In genomic region chr1:30260318-30260717, GRCh38 we compare ENCODE assay signal across 24 cellular contexts.
DNase-seq lines count a peak whose midpoint lies in the region; ATAC-seq, FAIRE-seq and TF ChIP-seq lines count a peak whose summit lies in the region.
"Had no signal": no experiment of that assay in that cellular context is flagged by ENCODE, and none has a peak within 500 bp of the region (broad histone marks: within the 10 kb centered on the region; RNA-seq: fewer than 3 reads in every experiment).

No MANE protein-coding gene starts in this region.

- H2BK120ac ChIP-seq in neuronal stem cell (ENCODE audit: low read depth, low read length): no peak overlapping the region

- H3K4me1 ChIP-seq in neuronal stem cell (ENCODE audit: control insufficient read depth in 2 of 2, insufficient read depth in 1 of 2, low read depth in 1 of 2, low read length in 2 of 2) (peaks cover 0 to 3% of the 10 kb centered on the region in 2 donors), MM.1S (ENCODE audit: low read length) (no peaks in the 10 kb centered on the region)
- H3K4me1 ChIP-seq: BE2C had no signal

- H3K36me3 ChIP-seq in bronchial epithelial cell (ENCODE audit: control insufficient read depth, insufficient read depth, low read length) (no peaks in the 10 kb centered on the region), neuronal stem cell (replicated peaks in 1 of 2; ENCODE audit: control insufficient read depth in 2 of 2, insufficient read depth in 2 of 2, low read length in 2 of 2) (no peaks in the 10 kb centered on the region), MM.1S (replicated peaks; ENCODE audit: insufficient read depth, low read length) (no peaks in the 10 kb centered on the region)
- H3K36me3 ChIP-seq: BE2C; BLaER1 treated with 17β-estradiol and CSF1 and Interleukin-3, amounts not matched to agents 10 nM and 100 nM had no signal

- TF ChIP-seq POLR2A in GM12892 (IDR thresholded peaks at IDR 0.05; ENCODE audit: low read depth, low read length): no peak

- H4K20me1 ChIP-seq in MM.1S (ENCODE audit: insufficient read depth, low read length): no peaks in the 10 kb centered on the region

- no peak overlapping the region for H4K8ac ChIP-seq in neuronal stem cell (ENCODE audit: low read depth, low read length)

- intact Hi-C loops in cardiac septum (cut with DNase I) (no loop called here), Right ventricle myocardium inferior (cut with DNase I) (no loop called here)

- no peak overlapping the region for H2AK5ac ChIP-seq in neuronal stem cell (ENCODE audit: low read depth, low read length)

- H3K4me3 ChIP-seq in bronchial epithelial cell (ENCODE audit: low read depth, low read length): no peak overlapping the region
- H3K4me3 ChIP-seq in neuronal stem cell (ENCODE audit: low read length in 2 of 2): no peak overlapping the region
- H3K4me3 ChIP-seq in MM.1S (ENCODE audit: low read length): no peak overlapping the region
- H3K4me3 ChIP-seq: BLaER1 treated with 17β-estradiol and CSF1 and Interleukin-3, amounts not matched to agents 10 nM and 100 nM; GM23248 had no signal

- H3K27me3 ChIP-seq in bronchial epithelial cell (ENCODE audit: control insufficient read depth, insufficient read depth, low read length): no peaks in the 10 kb centered on the region
- H3K27me3 ChIP-seq in neuronal stem cell (ENCODE audit: control insufficient read depth in 3 of 3, insufficient read depth in 3 of 3, low read depth in 1 of 3, low read length in 3 of 3): peaks cover 0 to 9% (median 0%) of the 10 kb centered on the region in 3 experiments
- peaks cover 81% of the 10 kb centered on the region for H3K27me3 ChIP-seq in MM.1S (replicated peaks; ENCODE audit: insufficient read depth, low read length)
- H3K27me3 ChIP-seq: BE2C; BLaER1 treated with 17β-estradiol and CSF1 and Interleukin-3, amounts not matched to agents 10 nM and 100 nM had no signal

- peak; percentile 19 for DNase-seq in cardiac septum (ENCODE audit: low spot score)
- DNase-seq in Right ventricle myocardium inferior (ENCODE audit: missing footprints): no peak
- DNase-seq in bronchial epithelial cell (ENCODE audit: low read depth): no peak
- DNase-seq in neuronal stem cell (ENCODE audit: low spot score): no peak
- no peak for DNase-seq in MV-4-11 (lab: John Stamatoyannopoulos, UW)
- no peak for DNase-seq in MM.1S
- DNase-seq in GM12892 (ENCODE audit: insufficient read length): no peak
- DNase-seq: ACHN; AML-193; BE2C; CD8-positive, alpha-beta memory T cell; DMS 273 treated with DMSO at 0.1 percent for 48 hours; DMS53; GF-D8; GM23248; H7 had no signal

- no peak overlapping the region for H3K23ac ChIP-seq in neuronal stem cell (ENCODE audit: low read depth, low read length, poor library complexity)

- H3K27ac ChIP-seq in neuronal stem cell (replicated peaks; ENCODE audit: low read length) (no peak overlapping the region), MM.1S (ENCODE audit: low read length) (no peak overlapping the region)
- H3K27ac ChIP-seq: 22Rv1; BLaER1 treated with 17β-estradiol and CSF1 and Interleukin-3, amounts not matched to agents 10 nM and 100 nM; GM23248 had no signal

- H2BK12ac ChIP-seq in neuronal stem cell (ENCODE audit: low read length): no peak overlapping the region

- H4K91ac ChIP-seq in neuronal stem cell (ENCODE audit: low read depth, low read length, poor library complexity): no peak overlapping the region

- H3K18ac ChIP-seq in neuronal stem cell (ENCODE audit: low read length): no peak overlapping the region

- no peak for TF ChIP-seq CTCF in bronchial epithelial cell (IDR thresholded peaks at IDR 0.05; ENCODE audit: insufficient read depth, low read length, severe bottlenecking)
- no peak for TF ChIP-seq CTCF in MM.1S (IDR thresholded peaks at IDR 0.05; ENCODE audit: low read length)

- H2BK15ac ChIP-seq in neuronal stem cell (ENCODE audit: low read length): no peak overlapping the region

- H3K4ac ChIP-seq in neuronal stem cell (ENCODE audit: low read length): no peak overlapping the region

- no peaks in the 10 kb centered on the region for H3K79me2 ChIP-seq in MM.1S (ENCODE audit: low read length)

- H3K9ac ChIP-seq in neuronal stem cell (ENCODE audit: low read depth, low read length, poor library complexity) (peak overlapping the region; percentile 24), MM.1S (ENCODE audit: low read length) (no peak overlapping the region)
- H3K9ac ChIP-seq: BLaER1 treated with 17β-estradiol and CSF1 and Interleukin-3, amounts not matched to agents 10 nM and 100 nM; GM23248 had no signal

- no peak overlapping the region for H3K14ac ChIP-seq in neuronal stem cell (ENCODE audit: low read length)

- H2AFZ ChIP-seq in neuronal stem cell (ENCODE audit: low read length): no peak overlapping the region
- H2AFZ ChIP-seq in MM.1S (ENCODE audit: low read length): no peak overlapping the region
- H2AFZ ChIP-seq: GM23248 had no signal

- H3K9me3 ChIP-seq in neuronal stem cell (replicated peaks in 1 of 2; ENCODE audit: control insufficient read depth in 2 of 2, insufficient read depth in 1 of 2, low read depth in 1 of 2, low read length in 2 of 2) (no peaks in the 10 kb centered on the region), MM.1S (replicated peaks; ENCODE audit: insufficient read depth, low read length) (no peaks in the 10 kb centered on the region)
- H3K9me3 ChIP-seq: BE2C had no signal

- H3K9me2 ChIP-seq in MM.1S (replicated peaks; ENCODE audit: insufficient read depth, low read length): no peaks in the 10 kb centered on the region

- H3K79me1 ChIP-seq in neuronal stem cell (ENCODE audit: low read depth, low read length): no peaks in the 10 kb centered on the region

- WGBS in neuronal stem cell (ENCODE audit: extremely low coverage in 2 of 2, insufficient read length in 2 of 2, insufficient replicate concordance in 1 of 2), 2 donors: no CpG with 5 or more reads among the region's 3 CpGs

- FAIRE-seq in bronchial epithelial cell (lab: Jason Lieb, UNC) (peak; percentile 76), GM12892 (lab: Jason Lieb, UNC) (no peak)
- FAIRE-seq: A204.1, D721Med, GM12891, GM19239, H1 had no signal

- no peaks in the 10 kb centered on the region for H3F3A ChIP-seq in MM.1S (ENCODE audit: insufficient read depth, low read length)

- ATAC-seq in Right ventricle myocardium inferior: no peak
- ATAC-seq: HCT116 had no signal

- H3K4me2 ChIP-seq in neuronal stem cell (ENCODE audit: insufficient read depth, low read length, poor library complexity, severe bottlenecking) (no peak overlapping the region), MM.1S (ENCODE audit: low read depth, low read length) (no peak overlapping the region)
- H3K4me2 ChIP-seq: BLaER1 treated with 17β-estradiol and CSF1 and Interleukin-3, amounts not matched to agents 10 nM and 100 nM had no signal

- no peak overlapping the region for H2BK5ac ChIP-seq in neuronal stem cell (ENCODE audit: low read length)
